Comparison of ENCODE assay signal across 13 cellular contexts in genomic region chr6:148414836-148415235, GRCh38.
A peak's percentile ranks its signal among the peaks of the same experiment; 100 is the strongest.
DNase-seq lines count a peak whose midpoint lies in the region; FAIRE-seq and TF ChIP-seq lines count a peak whose summit lies in the region.
"Had no signal": no experiment of that assay in that cellular context is flagged by ENCODE, and none has a peak within 500 bp of the region (broad histone marks: within the 10 kb centered on the region; RNA-seq: fewer than 3 reads in every experiment).

No MANE protein-coding gene starts in this region.

- peak overlapping the region; percentile 64 for H3K27ac Mint-ChIP-seq in MCF 10A (ENCODE audit: low read depth, unreplicated experiment)
- H3K27ac Mint-ChIP-seq: activated CD4-positive, alpha-beta memory T cell treated with anti-CD3 and anti-CD28 coated beads, Interleukin-2, amount 10 ng/mL, durations not matched to agents 7 days and 5 days; activated naive CD8-positive, alpha-beta T cell had no signal

- no peaks in the 10 kb centered on the region for H3K4me1 ChIP-seq in breast epithelium
- H3K4me1 ChIP-seq in vagina = peaks cover 42% of the 10 kb centered on the region

- no peak for FAIRE-seq in bronchial epithelial cell (lab: Jason Lieb, UNC)

- H3K27ac ChIP-seq in breast epithelium (no peak overlapping the region), vagina (peak overlapping the region; percentile 25)
- H3K27ac ChIP-seq: SK-N-MC had no signal

- no peaks in the 10 kb centered on the region for H3K27me3 ChIP-seq in breast epithelium
- H3K27me3 ChIP-seq in bronchial epithelial cell (ENCODE audit: control insufficient read depth, insufficient read depth, low read length) = no peaks in the 10 kb centered on the region
- no peaks in the 10 kb centered on the region for H3K27me3 ChIP-seq in vagina
- H3K27me3 ChIP-seq in H7 (ENCODE audit: control insufficient read depth, insufficient read depth, low read length) = no peaks in the 10 kb centered on the region

- no TSS peak for BruUV-seq in MCF 10A (replicated peaks; lab: Mats Ljungman, UMichigan)

- no peaks in the 10 kb centered on the region for H3K36me3 Mint-ChIP-seq in MCF 10A (ENCODE audit: insufficient read depth, unreplicated experiment)
- H3K36me3 Mint-ChIP-seq: activated naive CD8-positive, alpha-beta T cell had no signal

- CTCF ChIA-PET in MCF 10A (lab: Yijun Ruan, JAX) = interaction anchor here (0.6 to 1.6 kb wide), 2 partner anchors 49 to 866 kb away, joined by 3 to 6 read pairs; no protein-coding TSS in a partner anchor

- DNase-seq in MCF 10A (ENCODE audit: unreplicated experiment) (peak; percentile 66), breast epithelium (ENCODE audit: low spot score in 2 of 2) (no peak), bronchial epithelial cell (ENCODE audit: low read depth) (peak; percentile 75), iris pigment epithelial cell (ENCODE audit: low read depth) (peak; percentile 82), vagina (ENCODE audit: extremely low spot score in 2 of 2) (no peak), NCI-H748 treated with DMSO at 0.1 percent for 48 hours (lab: John Stamatoyannopoulos, UW) (no peak), H7 (no peak), germinal center (ENCODE audit: low spot score) (no peak)
- DNase-seq: activated CD4-positive, alpha-beta memory T cell treated with anti-CD3 and anti-CD28 coated beads, Interleukin-2, amount 10 ng/mL, durations not matched to agents 7 days and 5 days; NCI-H2171 treated with DMSO at 0.1 percent for 48 hours had no signal

- POLR2A ChIA-PET in MCF 10A (lab: Yijun Ruan, JAX) = interaction anchor here (0.5 to 1.5 kb wide), 7 partner anchors 26 to 936 kb away, joined by 3 to 5 read pairs (median 3); partner anchors contain the start of gene SASH1

- H3K4me1 Mint-ChIP-seq in MCF 10A (ENCODE audit: insufficient read depth, unreplicated experiment) = peaks cover 12% of the 10 kb centered on the region
- H3K4me1 Mint-ChIP-seq: activated CD4-positive, alpha-beta memory T cell treated with anti-CD3 and anti-CD28 coated beads, Interleukin-2, amount 10 ng/mL, durations not matched to agents 7 days and 5 days had no signal

- intact Hi-C loops in MCF 10A (cut with micrococcal nuclease) = no loop called here
- intact Hi-C loops in breast epithelium (cut with DNase I; ENCODE audit: low total_unique reads) = no loop called here
- intact Hi-C loops in vagina (cut with DNase I) = no loop called here

- H3K4me3 Mint-ChIP-seq in MCF 10A (ENCODE audit: unreplicated experiment) = no peak overlapping the region
- H3K4me3 Mint-ChIP-seq: activated CD4-positive, alpha-beta memory T cell treated with anti-CD3 and anti-CD28 coated beads, Interleukin-2, amount 10 ng/mL, durations not matched to agents 7 days and 5 days; activated naive CD8-positive, alpha-beta T cell; nephron had no signal

- H3K4me3 ChIP-seq in breast epithelium = no peak overlapping the region
- H3K4me3 ChIP-seq in bronchial epithelial cell (ENCODE audit: low read depth, low read length) = no peak overlapping the region
- no peak overlapping the region for H3K4me3 ChIP-seq in vagina
- no peak overlapping the region for H3K4me3 ChIP-seq in H7 (ENCODE audit: insufficient read depth, low read depth, low read length)
- H3K4me3 ChIP-seq: SK-N-MC had no signal

- no peak for TF ChIP-seq POLR2A in breast epithelium (IDR thresholded peaks at IDR 0.05)
- TF ChIP-seq POLR2A in vagina (IDR thresholded peaks at IDR 0.05) = no peak

- H3K9me3 ChIP-seq in breast epithelium (no peaks in the 10 kb centered on the region), vagina (no peaks in the 10 kb centered on the region)

- TF ChIP-seq CTCF in MCF 10A (IDR thresholded peaks at IDR 0.05; ENCODE audit: unreplicated experiment) = no peak
- TF ChIP-seq CTCF in breast epithelium (IDR thresholded peaks at IDR 0.05) = no peak
- no peak for TF ChIP-seq CTCF in bronchial epithelial cell (IDR thresholded peaks at IDR 0.05; ENCODE audit: insufficient read depth, low read length, severe bottlenecking)
- TF ChIP-seq CTCF in vagina (IDR thresholded peaks at IDR 0.05) = no peak

- no peaks in the 10 kb centered on the region for H3K9me3 Mint-ChIP-seq in MCF 10A (ENCODE audit: unreplicated experiment)
- H3K9me3 Mint-ChIP-seq: activated CD4-positive, alpha-beta memory T cell treated with anti-CD3 and anti-CD28 coated beads, Interleukin-2, amount 10 ng/mL, durations not matched to agents 7 days and 5 days; nephron had no signal

- H3K36me3 ChIP-seq in breast epithelium (no peaks in the 10 kb centered on the region), bronchial epithelial cell (ENCODE audit: control insufficient read depth, insufficient read depth, low read length) (no peaks in the 10 kb centered on the region), vagina (no peaks in the 10 kb centered on the region), H7 (replicated peaks; ENCODE audit: control insufficient read depth, insufficient read depth, low read length) (no peaks in the 10 kb centered on the region)

- no peaks in the 10 kb centered on the region for H3K27me3 Mint-ChIP-seq in MCF 10A (ENCODE audit: insufficient read depth, unreplicated experiment)

Comparison
In these comparisons a context has a peak if more than half of its experiments do, and no peak if none do; other contexts are left out.
1. DNase-seq: peak in MCF 10A (single experiment), bronchial epithelial cell (single experiment) and iris pigment epithelial cell (single experiment); none in breast epithelium (0 of 2), vagina (0 of 2), NCI-H748 treated with DMSO at 0.1 percent for 48 hours (single experiment), H7 (single experiment) and germinal center (single experiment).